Comparison of ENCODE assay signal across 1 cellular context in genomic region chr11:64711138-64711943, GRCh38.
TF ChIP-seq lines count a peak whose summit lies in the region.

No MANE protein-coding gene starts in this region.

TF ChIP-seq in neural cell, 6 proteins besides CTCF, POLR2A, EP300 and RAD21:
- TF ChIP-seq, protein P1, sequence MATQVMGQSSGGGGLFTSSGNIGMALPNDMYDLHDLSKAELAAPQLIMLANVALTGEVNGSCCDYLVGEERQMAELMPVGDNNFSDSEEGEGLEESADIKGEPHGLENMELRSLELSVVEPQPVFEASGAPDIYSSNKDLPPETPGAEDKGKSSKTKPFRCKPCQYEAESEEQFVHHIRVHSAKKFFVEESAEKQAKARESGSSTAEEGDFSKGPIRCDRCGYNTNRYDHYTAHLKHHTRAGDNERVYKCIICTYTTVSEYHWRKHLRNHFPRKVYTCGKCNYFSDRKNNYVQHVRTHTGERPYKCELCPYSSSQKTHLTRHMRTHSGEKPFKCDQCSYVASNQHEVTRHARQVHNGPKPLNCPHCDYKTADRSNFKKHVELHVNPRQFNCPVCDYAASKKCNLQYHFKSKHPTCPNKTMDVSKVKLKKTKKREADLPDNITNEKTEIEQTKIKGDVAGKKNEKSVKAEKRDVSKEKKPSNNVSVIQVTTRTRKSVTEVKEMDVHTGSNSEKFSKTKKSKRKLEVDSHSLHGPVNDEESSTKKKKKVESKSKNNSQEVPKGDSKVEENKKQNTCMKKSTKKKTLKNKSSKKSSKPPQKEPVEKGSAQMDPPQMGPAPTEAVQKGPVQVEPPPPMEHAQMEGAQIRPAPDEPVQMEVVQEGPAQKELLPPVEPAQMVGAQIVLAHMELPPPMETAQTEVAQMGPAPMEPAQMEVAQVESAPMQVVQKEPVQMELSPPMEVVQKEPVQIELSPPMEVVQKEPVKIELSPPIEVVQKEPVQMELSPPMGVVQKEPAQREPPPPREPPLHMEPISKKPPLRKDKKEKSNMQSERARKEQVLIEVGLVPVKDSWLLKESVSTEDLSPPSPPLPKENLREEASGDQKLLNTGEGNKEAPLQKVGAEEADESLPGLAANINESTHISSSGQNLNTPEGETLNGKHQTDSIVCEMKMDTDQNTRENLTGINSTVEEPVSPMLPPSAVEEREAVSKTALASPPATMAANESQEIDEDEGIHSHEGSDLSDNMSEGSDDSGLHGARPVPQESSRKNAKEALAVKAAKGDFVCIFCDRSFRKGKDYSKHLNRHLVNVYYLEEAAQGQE (IDR thresholded peaks at IDR 0.05; ENCODE audit: borderline replicate concordance): no peak
- peak; percentile 27 for TF ChIP-seq MXI1 (conservative IDR thresholded peaks at IDR 0.05; ENCODE audit: poor library complexity, severe bottlenecking)
